Comparison of ENCODE assay signal across 16 cellular contexts in the genomic region with DNA sequence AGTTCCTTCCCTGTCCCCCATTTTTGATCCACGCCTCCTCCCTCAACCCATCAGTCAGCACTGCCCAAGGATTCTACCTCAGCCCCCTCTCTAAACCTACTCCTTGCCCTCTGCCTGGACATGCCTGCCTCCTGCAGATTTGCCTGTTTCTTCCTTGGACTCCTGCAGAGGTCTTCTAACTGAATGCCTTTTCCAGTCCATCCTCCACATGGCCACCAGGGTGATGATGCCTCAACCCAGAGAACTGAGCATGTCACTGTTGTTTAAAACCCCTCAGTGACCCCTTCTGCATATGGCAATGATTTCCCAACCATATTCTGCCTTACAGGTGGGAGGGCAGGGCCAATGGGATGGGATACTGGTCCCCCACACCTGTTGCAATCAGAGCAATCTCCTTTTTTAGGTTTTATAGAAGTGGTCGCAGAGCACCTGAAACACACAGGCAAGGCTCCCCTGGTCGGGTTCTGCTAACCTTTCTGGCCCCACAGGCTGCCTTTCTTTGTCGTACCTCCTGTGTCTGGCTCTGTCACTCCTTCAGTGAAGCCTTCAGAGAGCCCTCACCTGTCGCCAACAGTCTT. TPM values are rescaled to one million over a fixed set of nuclear protein-coding genes. Genes with fewer than 3 reads are reported as not detected.
DNase-seq lines count a peak whose midpoint lies in the region; ATAC-seq and TF ChIP-seq lines count a peak whose summit lies in the region.
"Had no signal": no experiment of that assay in that cellular context is flagged by ENCODE, and none has a peak within 500 bp of the region (broad histone marks: within the 10 kb centered on the region; RNA-seq: fewer than 3 reads in every experiment).

No MANE protein-coding gene starts in this region.

- no peaks in the 10 kb centered on the region for H3K27me3 ChIP-seq in lower lobe of right lung (ENCODE audit: low read depth)
- H3K27me3 ChIP-seq: heart left ventricle had no signal

- no peaks in the 10 kb centered on the region for H3K9me3 Mint-ChIP-seq in activated naive CD8-positive, alpha-beta T cell (ENCODE audit: low read depth)

- ATAC-seq in lower lobe of right lung (no peak), HG02678 (IDR thresholded peaks at IDR 0.05; ENCODE audit: unreplicated experiment) (no peak)

- intact Hi-C loops in lower lobe of right lung (cut with DNase I): no loop called here

- peak overlapping the region; percentile 61 for H3K27ac Mint-ChIP-seq in activated naive CD8-positive, alpha-beta T cell

- H3K27ac ChIP-seq in lower lobe of right lung: no peak overlapping the region
- H3K27ac ChIP-seq: 22Rv1, C4-2B, heart left ventricle, KMS-11 had no signal

- H3K27me3 Mint-ChIP-seq in activated naive CD8-positive, alpha-beta T cell: no peaks in the 10 kb centered on the region

- peak overlapping the region; percentile 37; the same call in 1 of the 2 replicates for H3K9ac ChIP-seq in ES-I3 (ENCODE audit: low read depth, low read length)
- H3K9ac ChIP-seq: KMS-11 had no signal

- H3K36me3 Mint-ChIP-seq in activated naive CD8-positive, alpha-beta T cell: peaks cover 11% of the 10 kb centered on the region

- H3K36me3 ChIP-seq in ES-I3 (ENCODE audit: insufficient read depth, low read length) (peaks cover 13% of the 10 kb centered on the region), lower lobe of right lung (peaks cover 71% of the 10 kb centered on the region)

- no peak overlapping the region for H3K4me3 ChIP-seq in lower lobe of right lung
- H3K4me3 ChIP-seq: heart left ventricle, psoas muscle had no signal

- peaks cover 45% of the 10 kb centered on the region for H3K4me1 Mint-ChIP-seq in activated naive CD8-positive, alpha-beta T cell (ENCODE audit: low read depth)

- H3K9me3 ChIP-seq in ES-I3 (ENCODE audit: control insufficient read depth, insufficient read depth, low read length): no peaks in the 10 kb centered on the region
- H3K9me3 ChIP-seq in lower lobe of right lung: no peaks in the 10 kb centered on the region
- H3K9me3 ChIP-seq: heart left ventricle, psoas muscle had no signal

- no peak overlapping the region for H3K4me3 Mint-ChIP-seq in activated naive CD8-positive, alpha-beta T cell

- DNase-seq in DMS 273 (lab: John Stamatoyannopoulos, UW; ENCODE audit: unreplicated experiment): peak; percentile 24
- DNase-seq in DMS 273 treated with DMSO at 0.1 percent for 48 hours (lab: John Stamatoyannopoulos, UW): no peak
- peak; percentile 12 for DNase-seq in lower lobe of right lung
- no peak for DNase-seq in stimulated activated CD4-positive, alpha-beta T cell treated with anti-CD3 and anti-CD28 coated beads, Interleukin-1b, Interleukin-23, amount 100 ng/mL, for 48 hours
- no peak for DNase-seq in DMS153 (lab: John Stamatoyannopoulos, UW)
- DNase-seq: NCI-H1436, NCI-H446 had no signal

- TF ChIP-seq CTCF in lower lobe of right lung (IDR thresholded peaks at IDR 0.05): no peak

- H3K4me1 ChIP-seq in ES-I3 (ENCODE audit: insufficient read depth, low read length): peaks cover 19% of the 10 kb centered on the region
- no peaks in the 10 kb centered on the region for H3K4me1 ChIP-seq in lower lobe of right lung

RNA-seq across cellular contexts. Expression of a gene that starts 9.3 kb away (rescaled TPM):
- 101 TPM for total RNA-seq in lower lobe of right lung

RNA-seq across cellular contexts. Expression of a gene that starts 19.0 kb away (rescaled TPM):
- total RNA-seq in lower lobe of right lung: 102 TPM

RNA-seq across cellular contexts. Expression of a gene that starts 36.1 kb away (rescaled TPM):
- not detected for total RNA-seq in lower lobe of right lung
- total RNA-seq: heart left ventricle, psoas muscle, SK-MEL-5 had no signal

Comparison
In these comparisons a context has a peak if more than half of its experiments do, and no peak if none do; other contexts are left out.
1. DNase-seq: peak in DMS 273 (single experiment) and lower lobe of right lung (single experiment); none in DMS 273 treated with DMSO at 0.1 percent for 48 hours (single experiment), stimulated activated CD4-positive, alpha-beta T cell treated with anti-CD3 and anti-CD28 coated beads, Interleukin-1b, Interleukin-23, amount 100 ng/mL, for 48 hours (single experiment) and DMS153 (single experiment).